In the genomic region with DNA sequence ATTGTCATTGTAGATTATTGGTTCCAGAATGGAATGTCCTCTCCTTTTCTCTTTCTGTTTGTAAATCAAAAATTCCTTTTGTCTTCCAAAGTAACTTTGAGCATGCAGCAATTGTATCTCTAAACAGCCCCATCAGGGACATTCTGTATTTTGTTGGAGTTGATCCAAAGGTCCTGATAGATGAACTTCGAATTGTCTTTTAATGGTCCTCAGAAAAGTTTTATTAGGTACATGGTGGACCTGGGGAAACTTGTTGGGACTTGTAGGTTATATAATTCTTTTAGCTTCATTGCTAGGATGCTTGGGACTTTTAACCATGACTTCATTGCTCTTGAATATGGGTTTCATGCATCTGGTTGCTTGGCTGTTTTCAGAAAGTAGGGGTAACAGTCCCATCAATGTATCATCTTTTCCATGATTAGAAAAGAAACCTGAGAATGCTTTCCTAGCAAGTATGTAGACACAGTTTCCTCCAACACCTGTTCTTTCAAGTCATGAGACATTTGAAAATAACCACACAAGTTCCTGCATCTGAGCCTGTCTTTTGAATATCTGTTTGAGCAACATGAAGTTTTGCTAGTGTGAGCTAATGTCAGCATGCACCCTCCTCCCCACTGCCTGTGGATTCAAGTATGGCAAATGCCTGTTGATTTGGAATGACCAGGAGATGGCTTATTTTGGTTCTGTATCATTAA, we compare ENCODE assay signal across 26 cellular contexts.
DNase-seq lines count a peak whose midpoint lies in the region; ATAC-seq and TF ChIP-seq lines count a peak whose summit lies in the region.
"Had no signal": no experiment of that assay in that cellular context is flagged by ENCODE, and none has a peak within 500 bp of the region (broad histone marks: within the 10 kb centered on the region; RNA-seq: fewer than 3 reads in every experiment).

No MANE protein-coding gene starts in this region.

- H3K9me3 Mint-ChIP-seq in activated CD4-positive, alpha-beta memory T cell treated with anti-CD3 and anti-CD28 coated beads for 36 hours = no peaks in the 10 kb centered on the region
- H3K9me3 Mint-ChIP-seq in activated CD4-positive, alpha-beta memory T cell treated with anti-CD3 and anti-CD28 coated beads, Interleukin-2, amount 10 ng/mL, durations not matched to agents 7 days and 5 days = no peaks in the 10 kb centered on the region
- no peaks in the 10 kb centered on the region for H3K9me3 Mint-ChIP-seq in IgD-negative memory B cell
- H3K9me3 Mint-ChIP-seq in activated T-helper 1 cell treated with anti-CD3 and anti-CD28 coated beads, Interleukin-12 subunit alpha, Interleukin-12 subunit beta, Interleukin-2, Interleukin-4 antibody, amounts not matched to agents 30 ng/mL and 10 ng/mL and 1 ng/mL, durations not matched to agents 14 hours and 24 hours and 36 hours = peaks cover 4% of the 10 kb centered on the region
- H3K9me3 Mint-ChIP-seq: activated T-helper 2 cell treated with anti-CD3 and anti-CD28 coated beads, Interferon-gamma antibody, Interleukin-2, Interleukin-4, amounts not matched to agents 10 μg/mL and 5 μg/mL and 100 μg/mL, durations not matched to agents 14 hours and 24 hours and 36 hours; naive B cell had no signal

- CTCF ChIA-PET in activated CD4-positive, alpha-beta memory T cell treated with anti-CD3 and anti-CD28 coated beads for 36 hours (lab: Charles Lee) = interaction anchor here (1.2 kb wide), 1 partner anchor 9 kb away, joined by 3 read pairs; no protein-coding TSS in a partner anchor
- CTCF ChIA-PET in activated CD4-positive, alpha-beta memory T cell treated with anti-CD3 and anti-CD28 coated beads, Interleukin-2, amount 10 ng/mL, durations not matched to agents 7 days and 5 days (lab: Charles Lee) = no interaction called here

- no peak overlapping the region for H2AFZ ChIP-seq in osteoblast (ENCODE audit: low read length)
- H2AFZ ChIP-seq: parathyroid adenoma had no signal

- H3K4me2 ChIP-seq in osteoblast (ENCODE audit: insufficient read depth, low read length) = no peak overlapping the region
- H3K4me2 ChIP-seq: BLaER1 treated with 17β-estradiol and CSF1 and Interleukin-3, amounts not matched to agents 10 nM and 100 nM had no signal

- H3K27ac ChIP-seq in osteoblast (ENCODE audit: low read depth, low read length) = no peak overlapping the region
- H3K27ac ChIP-seq: BLaER1 treated with 17β-estradiol and CSF1 and Interleukin-3, amounts not matched to agents 10 nM and 100 nM; parathyroid adenoma; RWPE1 had no signal

- no peak for DNase-seq in activated CD4-positive, alpha-beta memory T cell treated with anti-CD3 and anti-CD28 coated beads for 36 hours
- DNase-seq in activated CD4-positive, alpha-beta memory T cell treated with anti-CD3 and anti-CD28 coated beads, Interleukin-2, amount 10 ng/mL, durations not matched to agents 7 days and 5 days = no peak
- DNase-seq in activated T-helper 1 cell treated with anti-CD3 and anti-CD28 coated beads, Interleukin-12 subunit alpha, Interleukin-12 subunit beta, Interleukin-2, Interleukin-4 antibody, amounts not matched to agents 30 ng/mL and 10 ng/mL and 1 ng/mL, durations not matched to agents 14 hours and 24 hours and 36 hours (ENCODE audit: low spot score) = no peak
- DNase-seq in skeletal muscle cell (ENCODE audit: low read depth) (peak; percentile 22), superior temporal gyrus (ENCODE audit: extremely low spot score) (no peak), osteoblast (ENCODE audit: insufficient read length, low spot score, missing footprints) (no peak)
- DNase-seq: anterior cingulate cortex; central memory CD4-positive, alpha-beta T cell; DMS153; erythroblast; foreskin melanocyte; kidney glomerular epithelial cell; mammary epithelial cell; naive B cell; NCI-H2029; NCI-H510A; stimulated activated CD4-positive, alpha-beta T cell treated with anti-CD3 and anti-CD28 coated beads, Interleukin-4, amount 100 ng/mL, for 1 hour; SW 1271 had no signal

- H3K36me3 ChIP-seq in osteoblast (ENCODE audit: insufficient read depth, low read length) = no peaks in the 10 kb centered on the region
- H3K36me3 ChIP-seq: BLaER1 treated with 17β-estradiol and CSF1 and Interleukin-3, amounts not matched to agents 10 nM and 100 nM had no signal

- no peak overlapping the region for H3K4me3 Mint-ChIP-seq in activated CD4-positive, alpha-beta memory T cell treated with anti-CD3 and anti-CD28 coated beads for 36 hours
- H3K4me3 Mint-ChIP-seq in activated CD4-positive, alpha-beta memory T cell treated with anti-CD3 and anti-CD28 coated beads, Interleukin-2, amount 10 ng/mL, durations not matched to agents 7 days and 5 days = no peak overlapping the region
- H3K4me3 Mint-ChIP-seq in IgD-negative memory B cell = no peak overlapping the region
- H3K4me3 Mint-ChIP-seq in activated T-helper 1 cell treated with anti-CD3 and anti-CD28 coated beads, Interleukin-12 subunit alpha, Interleukin-12 subunit beta, Interleukin-2, Interleukin-4 antibody, amounts not matched to agents 30 ng/mL and 10 ng/mL and 1 ng/mL, durations not matched to agents 14 hours and 24 hours and 36 hours = no peak overlapping the region
- H3K4me3 Mint-ChIP-seq: naive B cell had no signal

- POLR2A ChIA-PET in activated CD4-positive, alpha-beta memory T cell treated with anti-CD3 and anti-CD28 coated beads for 36 hours (lab: Charles Lee) = no interaction called here
- POLR2A ChIA-PET in activated CD4-positive, alpha-beta memory T cell treated with anti-CD3 and anti-CD28 coated beads, Interleukin-2, amount 10 ng/mL, durations not matched to agents 7 days and 5 days (lab: Charles Lee) = no interaction called here

- H3K79me2 ChIP-seq in osteoblast (ENCODE audit: insufficient read depth, low read length) = no peaks in the 10 kb centered on the region
- H3K79me2 ChIP-seq: parathyroid adenoma had no signal

- intact Hi-C loops in activated CD4-positive, alpha-beta memory T cell treated with anti-CD3 and anti-CD28 coated beads for 36 hours (cut with micrococcal nuclease) = loop anchor here (2.0 to 5.0 kb wide), 2 partner anchors 64 to 346 kb away; no protein-coding TSS in a partner anchor
- intact Hi-C loops in activated T-helper 1 cell treated with anti-CD3 and anti-CD28 coated beads, Interleukin-12 subunit alpha, Interleukin-12 subunit beta, Interleukin-2, Interleukin-4 antibody, amounts not matched to agents 30 ng/mL and 10 ng/mL and 1 ng/mL, durations not matched to agents 14 hours and 24 hours and 36 hours (cut with micrococcal nuclease) = loop anchor here (1.0 to 2.0 kb wide), 5 partner anchors 20 to 346 kb away; no protein-coding TSS in a partner anchor

- H3K27ac Mint-ChIP-seq in activated CD4-positive, alpha-beta memory T cell treated with anti-CD3 and anti-CD28 coated beads for 36 hours = peak overlapping the region; percentile 23
- H3K27ac Mint-ChIP-seq in activated CD4-positive, alpha-beta memory T cell treated with anti-CD3 and anti-CD28 coated beads, Interleukin-2, amount 10 ng/mL, durations not matched to agents 7 days and 5 days = no peak overlapping the region
- peak overlapping the region in 2 of 3 donors; percentile 42 to 90 for H3K27ac Mint-ChIP-seq in IgD-negative memory B cell
- H3K27ac Mint-ChIP-seq in activated T-helper 1 cell treated with anti-CD3 and anti-CD28 coated beads, Interleukin-12 subunit alpha, Interleukin-12 subunit beta, Interleukin-2, Interleukin-4 antibody, amounts not matched to agents 30 ng/mL and 10 ng/mL and 1 ng/mL, durations not matched to agents 14 hours and 24 hours and 36 hours = peak overlapping the region; percentile 56
- H3K27ac Mint-ChIP-seq: activated T-helper 2 cell treated with anti-CD3 and anti-CD28 coated beads, Interferon-gamma antibody, Interleukin-2, Interleukin-4, amounts not matched to agents 10 μg/mL and 5 μg/mL and 100 μg/mL, durations not matched to agents 14 hours and 24 hours and 36 hours had no signal

- H3K4me1 Mint-ChIP-seq in activated CD4-positive, alpha-beta memory T cell treated with anti-CD3 and anti-CD28 coated beads for 36 hours (ENCODE audit: low read depth) = peaks cover 21% of the 10 kb centered on the region
- H3K4me1 Mint-ChIP-seq in activated CD4-positive, alpha-beta memory T cell treated with anti-CD3 and anti-CD28 coated beads, Interleukin-2, amount 10 ng/mL, durations not matched to agents 7 days and 5 days = peaks cover 6% of the 10 kb centered on the region
- peaks cover 5 to 14% (median 11%) of the 10 kb centered on the region in 3 donors for H3K4me1 Mint-ChIP-seq in IgD-negative memory B cell
- peaks cover 11% of the 10 kb centered on the region for H3K4me1 Mint-ChIP-seq in activated T-helper 1 cell treated with anti-CD3 and anti-CD28 coated beads, Interleukin-12 subunit alpha, Interleukin-12 subunit beta, Interleukin-2, Interleukin-4 antibody, amounts not matched to agents 30 ng/mL and 10 ng/mL and 1 ng/mL, durations not matched to agents 14 hours and 24 hours and 36 hours (ENCODE audit: low read depth)

- no peak overlapping the region for H3K4me3 ChIP-seq in skeletal muscle cell (ENCODE audit: low read depth, low read length)
- H3K4me3 ChIP-seq in osteoblast (ENCODE audit: insufficient read depth, low read length) = no peak overlapping the region
- H3K4me3 ChIP-seq: BLaER1 treated with 17β-estradiol and CSF1 and Interleukin-3, amounts not matched to agents 10 nM and 100 nM; GM12878 had no signal

- no peaks in the 10 kb centered on the region for H4K20me1 ChIP-seq in osteoblast (ENCODE audit: insufficient read depth, low read length)
- H4K20me1 ChIP-seq: BLaER1 treated with 17β-estradiol and CSF1 and Interleukin-3, amounts not matched to agents 10 nM and 100 nM had no signal

- no peaks in the 10 kb centered on the region for H3K27me3 ChIP-seq in osteoblast (ENCODE audit: insufficient read depth, low read length)
- H3K27me3 ChIP-seq: BLaER1 treated with 17β-estradiol and CSF1 and Interleukin-3, amounts not matched to agents 10 nM and 100 nM had no signal

- no peaks in the 10 kb centered on the region for H3K4me1 ChIP-seq in osteoblast (ENCODE audit: insufficient read depth, low read length)
- H3K4me1 ChIP-seq: parathyroid adenoma had no signal

- no peaks in the 10 kb centered on the region for H3K36me3 Mint-ChIP-seq in activated CD4-positive, alpha-beta memory T cell treated with anti-CD3 and anti-CD28 coated beads for 36 hours
- H3K36me3 Mint-ChIP-seq in activated CD4-positive, alpha-beta memory T cell treated with anti-CD3 and anti-CD28 coated beads, Interleukin-2, amount 10 ng/mL, durations not matched to agents 7 days and 5 days (ENCODE audit: low read depth) = no peaks in the 10 kb centered on the region
- peaks cover 4% of the 10 kb centered on the region for H3K36me3 Mint-ChIP-seq in IgD-negative memory B cell
- H3K36me3 Mint-ChIP-seq in activated T-helper 1 cell treated with anti-CD3 and anti-CD28 coated beads, Interleukin-12 subunit alpha, Interleukin-12 subunit beta, Interleukin-2, Interleukin-4 antibody, amounts not matched to agents 30 ng/mL and 10 ng/mL and 1 ng/mL, durations not matched to agents 14 hours and 24 hours and 36 hours (ENCODE audit: low read depth) = peaks cover 2% of the 10 kb centered on the region
- H3K36me3 Mint-ChIP-seq: naive B cell had no signal

- H3K9me3 ChIP-seq in osteoblast (ENCODE audit: low read depth, low read length) = no peaks in the 10 kb centered on the region

- ATAC-seq in HG03039 (IDR thresholded peaks at IDR 0.05; ENCODE audit: unreplicated experiment) = no peak
- ATAC-seq: GM12878, HepG2 had no signal

- TF ChIP-seq CTCF in osteoblast (IDR thresholded peaks at IDR 0.05; ENCODE audit: extremely low read depth, low read depth, low read length) = no peak

- H3K27me3 Mint-ChIP-seq in activated CD4-positive, alpha-beta memory T cell treated with anti-CD3 and anti-CD28 coated beads for 36 hours = no peaks in the 10 kb centered on the region
- H3K27me3 Mint-ChIP-seq in activated CD4-positive, alpha-beta memory T cell treated with anti-CD3 and anti-CD28 coated beads, Interleukin-2, amount 10 ng/mL, durations not matched to agents 7 days and 5 days = no peaks in the 10 kb centered on the region
- H3K27me3 Mint-ChIP-seq in IgD-negative memory B cell = no peaks in the 10 kb centered on the region
- peaks cover 5% of the 10 kb centered on the region for H3K27me3 Mint-ChIP-seq in activated T-helper 1 cell treated with anti-CD3 and anti-CD28 coated beads, Interleukin-12 subunit alpha, Interleukin-12 subunit beta, Interleukin-2, Interleukin-4 antibody, amounts not matched to agents 30 ng/mL and 10 ng/mL and 1 ng/mL, durations not matched to agents 14 hours and 24 hours and 36 hours (ENCODE audit: insufficient read depth)
- H3K27me3 Mint-ChIP-seq: naive B cell had no signal
